ENCODE assay signal across 23 cellular contexts in genomic region chr6:38052035-38052434, GRCh38.
A peak's percentile ranks its signal among the peaks of the same experiment; 100 is the strongest.
DNase-seq lines count a peak whose midpoint lies in the region; ATAC-seq and TF ChIP-seq lines count a peak whose summit lies in the region.
"Had no signal": no experiment of that assay in that cellular context is flagged by ENCODE, and none has a peak within 500 bp of the region (broad histone marks: within the 10 kb centered on the region; RNA-seq: fewer than 3 reads in every experiment).

No MANE protein-coding gene starts in this region.

- H3K4me1 ChIP-seq in PC-9 (replicated peaks; ENCODE audit: insufficient read depth), result peaks cover 15% of the 10 kb centered on the region
- peaks cover 3% of the 10 kb centered on the region for H3K4me1 ChIP-seq in smooth muscle cell (ENCODE audit: low read depth)

- TF ChIP-seq CTCF in PC-9 (conservative IDR thresholded peaks at IDR 0.05), result no peak
- TF ChIP-seq CTCF in smooth muscle cell (IDR thresholded peaks at IDR 0.05; ENCODE audit: borderline replicate concordance, insufficient read depth, poor library complexity, severe bottlenecking), result no peak

- H3K27me3 ChIP-seq in PC-9 (ENCODE audit: insufficient read depth, low read depth), result no peaks in the 10 kb centered on the region
- H3K27me3 ChIP-seq in smooth muscle cell (ENCODE audit: low read depth), result no peaks in the 10 kb centered on the region
- H3K27me3 ChIP-seq: BLaER1 treated with 17β-estradiol and CSF1 and Interleukin-3, amounts not matched to agents 10 nM and 100 nM had no signal

- no peak overlapping the region for H3K9ac ChIP-seq in smooth muscle cell (ENCODE audit: low read depth)
- H3K9ac ChIP-seq: BLaER1 treated with 17β-estradiol and CSF1 and Interleukin-3, amounts not matched to agents 10 nM and 100 nM had no signal

- H3K79me2 ChIP-seq in PC-9 (ENCODE audit: low read depth) (peaks cover 24% of the 10 kb centered on the region; the same call in 1 of the 2 replicates), smooth muscle cell (ENCODE audit: low read depth) (peaks cover 89% of the 10 kb centered on the region)

- 91% methylated on average over 1 of the region's 1 CpG for WGBS in smooth muscle cell (ENCODE audit: low lambda C conversion rate)

- H3K4me3 ChIP-seq in PC-9 (no peak overlapping the region), smooth muscle cell (no peak overlapping the region)
- H3K4me3 ChIP-seq: BLaER1 treated with 17β-estradiol and CSF1 and Interleukin-3, amounts not matched to agents 10 nM and 100 nM; HAP-1 had no signal

- ATAC-seq in esophagus mucosa, result peak; percentile 63
- ATAC-seq in left ventricle myocardium superior, result no peak
- ATAC-seq: SK-N-SH treated with all-trans-retinoic acid at 6 μM for 48 hours had no signal

- DNase-seq in SIG-M5 treated with dmso at 0.1 percent for 504 hours (lab: John Stamatoyannopoulos, UW; ENCODE audit: unreplicated experiment), result peak; percentile 17
- no peak for DNase-seq in SIG-M5 (lab: John Stamatoyannopoulos, UW)
- DNase-seq in PC-9, result peak in 1 of 2 experiments; percentile 75
- DNase-seq in smooth muscle cell (lab: John Stamatoyannopoulos, UW; ENCODE audit: unreplicated experiment), result no peak
- no peak for DNase-seq in NCI-H69 (lab: John Stamatoyannopoulos, UW)
- no peak for DNase-seq in C1 segment of cervical spinal cord (lab: John Stamatoyannopoulos, UW)
- DNase-seq in left ventricle myocardium superior, result no peak
- DNase-seq: Calu3; CD8-positive, alpha-beta memory T cell; DMS153; IMR-90; NCI-H1417; NCI-H1694 treated with DMSO at 0.1 percent for 48 hours; NCI-H2081 treated with DMSO at 0.1 percent for 48 hours; NCI-H2171 treated with DMSO at 0.1 percent for 48 hours; NCI-H524 treated with DMSO at 0.1 percent for 48 hours; OCI-M1; SHP77 treated with DMSO at 0.1 percent for 48 hours had no signal

- H3K4me2 ChIP-seq in PC-9, result peak overlapping the region; percentile 39; the same call in 1 of the 2 replicates
- peak overlapping the region; percentile 20 for H3K4me2 ChIP-seq in smooth muscle cell
- H3K4me2 ChIP-seq: BLaER1 treated with 17β-estradiol and CSF1 and Interleukin-3, amounts not matched to agents 10 nM and 100 nM had no signal

- H3K9me3 ChIP-seq in PC-9 (ENCODE audit: insufficient read depth, low read depth) (no peaks in the 10 kb centered on the region), smooth muscle cell (replicated peaks; ENCODE audit: low read depth) (no peaks in the 10 kb centered on the region)
- H3K9me3 ChIP-seq: HAP-1 had no signal

- H3K27ac ChIP-seq in PC-9 (no peak overlapping the region), smooth muscle cell (ENCODE audit: low read depth) (no peak overlapping the region)
- H3K27ac ChIP-seq: 22Rv1; BLaER1 treated with 17β-estradiol and CSF1 and Interleukin-3, amounts not matched to agents 10 nM and 100 nM had no signal

- no peaks in the 10 kb centered on the region for H3K36me3 ChIP-seq in PC-9 (ENCODE audit: low read depth)
- H3K36me3 ChIP-seq in smooth muscle cell (ENCODE audit: low read depth), result no peaks in the 10 kb centered on the region
- H3K36me3 ChIP-seq: HAP-1 had no signal

- no peaks in the 10 kb centered on the region for H3K9me2 ChIP-seq in PC-9 (ENCODE audit: insufficient read depth)

- CTCF ChIA-PET in PC-9 (lab: Charles Lee), result no interaction called here

- POLR2A ChIA-PET in PC-9 (lab: Charles Lee; ENCODE audit: unreplicated experiment), result interaction anchor here (0.6 kb wide), 1 partner anchor 1034 kb away, joined by 3 read pairs; no protein-coding TSS in a partner anchor

- peaks cover 20% of the 10 kb centered on the region for H4K20me1 ChIP-seq in PC-9 (ENCODE audit: insufficient read depth)
- peaks cover 99% of the 10 kb centered on the region for H4K20me1 ChIP-seq in smooth muscle cell (ENCODE audit: low read depth)

- no peak overlapping the region for H2AFZ ChIP-seq in PC-9
- H2AFZ ChIP-seq in smooth muscle cell (ENCODE audit: low read depth), result no peak overlapping the region

- H3F3A ChIP-seq in PC-9 (ENCODE audit: insufficient read depth, low read depth), result no peaks in the 10 kb centered on the region; the same call in 1 of the 2 replicates
- no peaks in the 10 kb centered on the region for H3F3A ChIP-seq in smooth muscle cell (ENCODE audit: low read depth)

- intact Hi-C loops in PC-9 (cut with micrococcal nuclease; ENCODE audit: unreplicated experiment) (no loop called here), left ventricle myocardium superior (cut with micrococcal nuclease) (no loop called here)

- no TSS peak for BruUV-seq in PC-9 (replicated peaks; lab: Mats Ljungman, UMichigan)
